1 cellular context compared by ENCODE assay signal in genomic region chr17:82615084-82616020, GRCh38.
TF ChIP-seq lines count a peak whose summit lies in the region.

No MANE protein-coding gene starts in this region.

TF ChIP-seq in H1, 55 proteins besides CTCF, POLR2A, EP300 and RAD21:
- TF ChIP-seq USF2 (IDR thresholded peaks at IDR 0.05; ENCODE audit: low read length) = no peak
- TF ChIP-seq PHF8 (conservative IDR thresholded peaks at IDR 0.05; ENCODE audit: low read depth, low read length) = no peak
- no peak for TF ChIP-seq NRF1 (IDR thresholded peaks at IDR 0.05; ENCODE audit: low read depth, low read length)
- TF ChIP-seq SP4 (IDR thresholded peaks at IDR 0.05; ENCODE audit: low read length) = no peak
- no peak for TF ChIP-seq JUND (IDR thresholded peaks at IDR 0.05; ENCODE audit: low read length)
- no peak for TF ChIP-seq EZH2 (IDR thresholded peaks at IDR 0.05; ENCODE audit: low read depth, low read length, severe bottlenecking)
- TF ChIP-seq SP2 (IDR thresholded peaks at IDR 0.05; ENCODE audit: low read length) = no peak
- no peak for TF ChIP-seq SAP30 (IDR thresholded peaks at IDR 0.05; ENCODE audit: insufficient read depth, insufficient replicate concordance, low read length)
- no peak for TF ChIP-seq POLR2AphosphoS5 (IDR thresholded peaks at IDR 0.05; ENCODE audit: low read depth, low read length)
- no peak for TF ChIP-seq GTF2F1 (IDR thresholded peaks at IDR 0.05; ENCODE audit: borderline replicate concordance, low read depth, low read length)
- TF ChIP-seq YY1 (IDR thresholded peaks at IDR 0.05; ENCODE audit: low read depth, low read length) = no peak
- no peak for TF ChIP-seq E2F6 (IDR thresholded peaks at IDR 0.05)
- no peak for TF ChIP-seq ATF2 (IDR thresholded peaks at IDR 0.05; ENCODE audit: low read length)
- no peak for TF ChIP-seq RNF2 (IDR thresholded peaks at IDR 0.05; ENCODE audit: borderline replicate concordance, low read depth, low read length, missing control alignments, poor library complexity, severe bottlenecking)
- no peak for TF ChIP-seq RXRA (IDR thresholded peaks at IDR 0.05; ENCODE audit: insufficient read depth, low read depth, low read length)
- TF ChIP-seq TEAD4 (IDR thresholded peaks at IDR 0.05; ENCODE audit: low read depth, low read length) = no peak
- TF ChIP-seq MAX (IDR thresholded peaks at IDR 0.05) = no peak
- no peak for TF ChIP-seq BACH1 (IDR thresholded peaks at IDR 0.05; ENCODE audit: low read length)
